Comparison of ENCODE assay signal across 1 cellular context in the genomic region with DNA sequence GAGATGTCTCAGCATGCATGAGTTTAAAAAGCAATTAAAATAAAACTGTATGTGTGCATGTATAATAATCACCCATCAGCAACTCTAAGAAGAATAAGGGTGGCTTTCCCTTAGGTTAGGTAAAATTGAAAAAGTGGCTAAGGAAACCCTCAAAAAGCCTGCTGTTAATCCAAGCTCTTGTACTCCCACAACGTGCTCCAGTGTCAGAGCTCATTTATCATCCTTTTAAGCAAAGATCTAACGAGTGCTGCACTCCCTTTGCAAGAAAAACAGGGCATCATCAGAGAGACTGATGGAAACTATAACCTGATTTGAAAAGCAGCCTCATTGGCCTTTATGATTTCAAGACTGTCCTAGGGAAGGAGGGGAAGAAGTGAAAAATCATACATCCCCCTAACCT.
TF ChIP-seq lines count a peak whose summit lies in the region.

No MANE protein-coding gene starts in this region.

TF ChIP-seq in GM23338, 12 proteins besides CTCF, POLR2A, EP300 and RAD21 (continued from another document):
- TF ChIP-seq, protein P1, sequence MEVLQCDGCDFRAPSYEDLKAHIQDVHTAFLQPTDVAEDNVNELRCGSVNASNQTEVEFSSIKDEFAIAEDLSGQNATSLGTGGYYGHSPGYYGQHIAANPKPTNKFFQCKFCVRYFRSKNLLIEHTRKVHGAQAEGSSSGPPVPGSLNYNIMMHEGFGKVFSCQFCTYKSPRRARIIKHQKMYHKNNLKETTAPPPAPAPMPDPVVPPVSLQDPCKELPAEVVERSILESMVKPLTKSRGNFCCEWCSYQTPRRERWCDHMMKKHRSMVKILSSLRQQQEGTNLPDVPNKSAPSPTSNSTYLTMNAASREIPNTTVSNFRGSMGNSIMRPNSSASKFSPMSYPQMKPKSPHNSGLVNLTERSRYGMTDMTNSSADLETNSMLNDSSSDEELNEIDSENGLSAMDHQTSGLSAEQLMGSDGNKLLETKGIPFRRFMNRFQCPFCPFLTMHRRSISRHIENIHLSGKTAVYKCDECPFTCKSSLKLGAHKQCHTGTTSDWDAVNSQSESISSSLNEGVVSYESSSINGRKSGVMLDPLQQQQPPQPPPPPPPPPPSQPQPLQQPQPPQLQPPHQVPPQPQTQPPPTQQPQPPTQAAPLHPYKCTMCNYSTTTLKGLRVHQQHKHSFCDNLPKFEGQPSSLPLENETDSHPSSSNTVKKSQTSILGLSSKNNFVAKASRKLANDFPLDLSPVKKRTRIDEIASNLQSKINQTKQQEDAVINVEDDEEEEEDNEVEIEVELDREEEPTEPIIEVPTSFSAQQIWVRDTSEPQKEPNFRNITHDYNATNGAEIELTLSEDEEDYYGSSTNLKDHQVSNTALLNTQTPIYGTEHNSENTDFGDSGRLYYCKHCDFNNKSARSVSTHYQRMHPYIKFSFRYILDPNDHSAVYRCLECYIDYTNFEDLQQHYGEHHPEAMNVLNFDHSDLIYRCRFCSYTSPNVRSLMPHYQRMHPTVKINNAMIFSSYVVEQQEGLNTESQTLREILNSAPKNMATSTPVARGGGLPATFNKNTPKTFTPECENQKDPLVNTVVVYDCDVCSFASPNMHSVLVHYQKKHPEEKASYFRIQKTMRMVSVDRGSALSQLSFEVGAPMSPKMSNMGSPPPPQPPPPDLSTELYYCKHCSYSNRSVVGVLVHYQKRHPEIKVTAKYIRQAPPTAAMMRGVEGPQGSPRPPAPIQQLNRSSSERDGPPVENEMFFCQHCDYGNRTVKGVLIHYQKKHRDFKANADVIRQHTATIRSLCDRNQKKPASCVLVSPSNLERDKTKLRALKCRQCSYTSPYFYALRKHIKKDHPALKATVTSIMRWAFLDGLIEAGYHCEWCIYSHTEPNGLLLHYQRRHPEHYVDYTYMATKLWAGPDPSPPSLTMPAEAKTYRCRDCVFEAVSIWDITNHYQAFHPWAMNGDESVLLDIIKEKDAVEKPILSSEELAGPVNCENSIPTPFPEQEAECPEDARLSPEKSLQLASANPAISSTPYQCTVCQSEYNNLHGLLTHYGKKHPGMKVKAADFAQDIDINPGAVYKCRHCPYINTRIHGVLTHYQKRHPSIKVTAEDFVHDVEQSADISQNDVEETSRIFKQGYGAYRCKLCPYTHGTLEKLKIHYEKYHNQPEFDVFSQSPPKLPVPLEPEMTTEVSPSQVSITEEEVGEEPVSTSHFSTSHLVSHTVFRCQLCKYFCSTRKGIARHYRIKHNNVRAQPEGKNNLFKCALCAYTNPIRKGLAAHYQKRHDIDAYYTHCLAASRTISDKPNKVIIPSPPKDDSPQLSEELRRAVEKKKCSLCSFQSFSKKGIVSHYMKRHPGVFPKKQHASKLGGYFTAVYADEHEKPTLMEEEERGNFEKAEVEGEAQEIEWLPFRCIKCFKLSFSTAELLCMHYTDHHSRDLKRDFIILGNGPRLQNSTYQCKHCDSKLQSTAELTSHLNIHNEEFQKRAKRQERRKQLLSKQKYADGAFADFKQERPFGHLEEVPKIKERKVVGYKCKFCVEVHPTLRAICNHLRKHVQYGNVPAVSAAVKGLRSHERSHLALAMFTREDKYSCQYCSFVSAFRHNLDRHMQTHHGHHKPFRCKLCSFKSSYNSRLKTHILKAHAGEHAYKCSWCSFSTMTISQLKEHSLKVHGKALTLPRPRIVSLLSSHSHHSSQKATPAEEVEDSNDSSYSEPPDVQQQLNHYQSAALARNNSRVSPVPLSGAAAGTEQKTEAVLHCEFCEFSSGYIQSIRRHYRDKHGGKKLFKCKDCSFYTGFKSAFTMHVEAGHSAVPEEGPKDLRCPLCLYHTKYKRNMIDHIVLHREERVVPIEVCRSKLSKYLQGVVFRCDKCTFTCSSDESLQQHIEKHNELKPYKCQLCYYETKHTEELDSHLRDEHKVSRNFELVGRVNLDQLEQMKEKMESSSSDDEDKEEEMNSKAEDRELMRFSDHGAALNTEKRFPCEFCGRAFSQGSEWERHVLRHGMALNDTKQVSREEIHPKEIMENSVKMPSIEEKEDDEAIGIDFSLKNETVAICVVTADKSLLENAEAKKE (CRISPR knock-in tag; IDR thresholded peaks at IDR 0.05), result no peak
- no peak for TF ChIP-seq EZH2 (IDR thresholded peaks at IDR 0.05; ENCODE audit: low read depth, unreplicated experiment)
- TF ChIP-seq, protein P2, sequence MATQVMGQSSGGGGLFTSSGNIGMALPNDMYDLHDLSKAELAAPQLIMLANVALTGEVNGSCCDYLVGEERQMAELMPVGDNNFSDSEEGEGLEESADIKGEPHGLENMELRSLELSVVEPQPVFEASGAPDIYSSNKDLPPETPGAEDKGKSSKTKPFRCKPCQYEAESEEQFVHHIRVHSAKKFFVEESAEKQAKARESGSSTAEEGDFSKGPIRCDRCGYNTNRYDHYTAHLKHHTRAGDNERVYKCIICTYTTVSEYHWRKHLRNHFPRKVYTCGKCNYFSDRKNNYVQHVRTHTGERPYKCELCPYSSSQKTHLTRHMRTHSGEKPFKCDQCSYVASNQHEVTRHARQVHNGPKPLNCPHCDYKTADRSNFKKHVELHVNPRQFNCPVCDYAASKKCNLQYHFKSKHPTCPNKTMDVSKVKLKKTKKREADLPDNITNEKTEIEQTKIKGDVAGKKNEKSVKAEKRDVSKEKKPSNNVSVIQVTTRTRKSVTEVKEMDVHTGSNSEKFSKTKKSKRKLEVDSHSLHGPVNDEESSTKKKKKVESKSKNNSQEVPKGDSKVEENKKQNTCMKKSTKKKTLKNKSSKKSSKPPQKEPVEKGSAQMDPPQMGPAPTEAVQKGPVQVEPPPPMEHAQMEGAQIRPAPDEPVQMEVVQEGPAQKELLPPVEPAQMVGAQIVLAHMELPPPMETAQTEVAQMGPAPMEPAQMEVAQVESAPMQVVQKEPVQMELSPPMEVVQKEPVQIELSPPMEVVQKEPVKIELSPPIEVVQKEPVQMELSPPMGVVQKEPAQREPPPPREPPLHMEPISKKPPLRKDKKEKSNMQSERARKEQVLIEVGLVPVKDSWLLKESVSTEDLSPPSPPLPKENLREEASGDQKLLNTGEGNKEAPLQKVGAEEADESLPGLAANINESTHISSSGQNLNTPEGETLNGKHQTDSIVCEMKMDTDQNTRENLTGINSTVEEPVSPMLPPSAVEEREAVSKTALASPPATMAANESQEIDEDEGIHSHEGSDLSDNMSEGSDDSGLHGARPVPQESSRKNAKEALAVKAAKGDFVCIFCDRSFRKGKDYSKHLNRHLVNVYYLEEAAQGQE (IDR thresholded peaks at IDR 0.05; ENCODE audit: unreplicated experiment), result no peak
- no peak for TF ChIP-seq ZNF114 (CRISPR knock-in tag; IDR thresholded peaks at IDR 0.05)
- TF ChIP-seq NANOG (IDR thresholded peaks at IDR 0.05; ENCODE audit: borderline replicate concordance), result no peak
- TF ChIP-seq STAT1 (IDR thresholded peaks at IDR 0.05; ENCODE audit: unreplicated experiment), result no peak
- TF ChIP-seq, protein P3, sequence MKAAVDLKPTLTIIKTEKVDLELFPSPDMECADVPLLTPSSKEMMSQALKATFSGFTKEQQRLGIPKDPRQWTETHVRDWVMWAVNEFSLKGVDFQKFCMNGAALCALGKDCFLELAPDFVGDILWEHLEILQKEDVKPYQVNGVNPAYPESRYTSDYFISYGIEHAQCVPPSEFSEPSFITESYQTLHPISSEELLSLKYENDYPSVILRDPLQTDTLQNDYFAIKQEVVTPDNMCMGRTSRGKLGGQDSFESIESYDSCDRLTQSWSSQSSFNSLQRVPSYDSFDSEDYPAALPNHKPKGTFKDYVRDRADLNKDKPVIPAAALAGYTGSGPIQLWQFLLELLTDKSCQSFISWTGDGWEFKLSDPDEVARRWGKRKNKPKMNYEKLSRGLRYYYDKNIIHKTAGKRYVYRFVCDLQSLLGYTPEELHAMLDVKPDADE (IDR thresholded peaks at IDR 0.05), result no peak
- TF ChIP-seq JUNB (IDR thresholded peaks at IDR 0.05; ENCODE audit: unreplicated experiment), result no peak
